8 cellular contexts compared by ENCODE assay signal in genomic region chr11:76680517-76681425, GRCh38. TPM values are rescaled to one million over a fixed set of nuclear protein-coding genes. Genes with fewer than 3 reads are reported as not detected.
DNase-seq lines count a peak whose midpoint lies in the region; ATAC-seq and TF ChIP-seq lines count a peak whose summit lies in the region.

No MANE protein-coding gene starts in this region.

- DNase-seq in AG09309 (ENCODE audit: low read depth), result no peak
- peak; percentile 78 for DNase-seq in GM19238 (ENCODE audit: insufficient read length, low spot score)
- DNase-seq in NCI-H1694 (lab: John Stamatoyannopoulos, UW), result peak; percentile 57
- peak; percentile 53 for DNase-seq in T1000 (lab: John Stamatoyannopoulos, UW)
- peak; percentile 66 for DNase-seq in astrocyte of the spinal cord (ENCODE audit: low read depth, low spot score)
- peak in 41 of 51 donors; percentile 3 to 59 (median 24) for DNase-seq in hypothalamus (lab: John Stamatoyannopoulos, UW)
- peak; percentile 35 for DNase-seq in smooth muscle cell (lab: John Stamatoyannopoulos, UW; ENCODE audit: unreplicated experiment)

- no peak for ATAC-seq in HG03354 (IDR thresholded peaks at IDR 0.05; ENCODE audit: poor library complexity, severe bottlenecking, unreplicated experiment)

- H3K27me3 ChIP-seq in smooth muscle cell (ENCODE audit: low read depth), result no peaks in the 10 kb centered on the region

- peaks cover 7% of the 10 kb centered on the region for H3F3A ChIP-seq in smooth muscle cell (ENCODE audit: low read depth)

- no peak overlapping the region for H3K27ac ChIP-seq in smooth muscle cell (ENCODE audit: low read depth)

- no peaks in the 10 kb centered on the region for H3K9me3 ChIP-seq in smooth muscle cell (replicated peaks; ENCODE audit: low read depth)

- no peaks in the 10 kb centered on the region for H3K4me1 ChIP-seq in smooth muscle cell (ENCODE audit: low read depth)

- H3K4me3 ChIP-seq in AG09309 (ENCODE audit: control insufficient read depth, low read depth, low read length) (no peak overlapping the region), astrocyte of the spinal cord (ENCODE audit: low read depth, low read length) (no peak overlapping the region), smooth muscle cell (no peak overlapping the region)

- in situ Hi-C loops in astrocyte of the spinal cord (cut with HindIII; ENCODE audit: low sequenced_read_pairs), result no loop called here

- H3K79me2 ChIP-seq in smooth muscle cell (ENCODE audit: low read depth), result no peaks in the 10 kb centered on the region

- peak overlapping the region; percentile 40 for H2AFZ ChIP-seq in smooth muscle cell (ENCODE audit: low read depth)

- TF ChIP-seq CTCF in AG09309 (IDR thresholded peaks at IDR 0.05; ENCODE audit: control insufficient read depth, insufficient read depth, low read depth, low read length, missing control alignments) (peak; percentile 92), astrocyte of the spinal cord (IDR thresholded peaks at IDR 0.05; ENCODE audit: low read depth, low read length) (peak; percentile 87), smooth muscle cell (IDR thresholded peaks at IDR 0.05; ENCODE audit: borderline replicate concordance, insufficient read depth, poor library complexity, severe bottlenecking) (peak; percentile 84)

- no peaks in the 10 kb centered on the region for H4K20me1 ChIP-seq in smooth muscle cell (ENCODE audit: low read depth)

- peak overlapping the region; percentile 70 for H3K4me2 ChIP-seq in smooth muscle cell

- no peaks in the 10 kb centered on the region for H3K36me3 ChIP-seq in smooth muscle cell (ENCODE audit: low read depth)

- H3K9ac ChIP-seq in smooth muscle cell (ENCODE audit: low read depth), result no peak overlapping the region

- 33% methylated on average over 22 of the region's 22 CpGs for WGBS in smooth muscle cell (ENCODE audit: low lambda C conversion rate)

RNA-seq across cellular contexts. Expression of gene LRRC32, which starts 10.2 kb away (rescaled TPM):
- total RNA-seq in smooth muscle cell, result 147 and 171 TPM in 2 replicates
- 330 and 444 TPM in 2 replicates for polyA plus RNA-seq in smooth muscle cell
